In genomic region chr1:221794079-221794670, GRCh38 we compare ENCODE assay signal across 8 cellular contexts. TPM values are rescaled to one million over a fixed set of nuclear protein-coding genes. Genes with fewer than 3 reads are reported as not detected.
DNase-seq lines count a peak whose midpoint lies in the region; ATAC-seq and TF ChIP-seq lines count a peak whose summit lies in the region.

No MANE protein-coding gene starts in this region.

- no peak overlapping the region for H3K4me2 ChIP-seq in fibroblast of lung (ENCODE audit: extremely low read depth, insufficient read depth, low read length)

- peak; percentile 78 for DNase-seq in GM12865 (ENCODE audit: low read depth)
- DNase-seq in fibroblast of lung (ENCODE audit: low read depth in 2 of 2), result peak; percentile 36 to 60
- no peak for DNase-seq in NCI-H2081 treated with DMSO at 0.1 percent for 48 hours (lab: John Stamatoyannopoulos, UW)
- no peak for DNase-seq in T1000 (lab: John Stamatoyannopoulos, UW)
- DNase-seq in cerebellar cortex (ENCODE audit: low spot score), result no peak
- no peak for DNase-seq in posterior vena cava (ENCODE audit: low spot score)

- no peaks in the 10 kb centered on the region for H3K4me1 ChIP-seq in fibroblast of lung (ENCODE audit: control insufficient read depth, extremely low read depth, insufficient read depth, low read length)

- ATAC-seq in GM21381 (IDR thresholded peaks at IDR 0.05; ENCODE audit: unreplicated experiment) (peak; percentile 44), HG03521 (IDR thresholded peaks at IDR 0.05; ENCODE audit: unreplicated experiment) (peak; percentile 32)

- H4K20me1 ChIP-seq in fibroblast of lung (ENCODE audit: control insufficient read depth, extremely low read depth, insufficient read depth, low read length), result no peaks in the 10 kb centered on the region

- no peak overlapping the region for H3K27ac ChIP-seq in fibroblast of lung (ENCODE audit: insufficient read depth, low read length)

- H3K79me2 ChIP-seq in fibroblast of lung (ENCODE audit: control insufficient read depth, insufficient read depth, low read length), result no peaks in the 10 kb centered on the region

- intact Hi-C loops in posterior vena cava (cut with DNase I), result no loop called here

- no peaks in the 10 kb centered on the region for H3K27me3 ChIP-seq in fibroblast of lung (ENCODE audit: control insufficient read depth, insufficient read depth, low read length)

- H3K9me3 ChIP-seq in fibroblast of lung (ENCODE audit: control insufficient read depth, insufficient read depth, low read depth, low read length), result no peaks in the 10 kb centered on the region

- TF ChIP-seq CTCF in GM12865 (IDR thresholded peaks at IDR 0.05; ENCODE audit: insufficient read depth, low read depth, low read length, missing control alignments) (no peak), fibroblast of lung (conservative IDR thresholded peaks at IDR 0.05 in 1 of 2, IDR thresholded peaks at IDR 0.05 in 1 of 2; ENCODE audit: low read depth in 1 of 2, low read length in 2 of 2) (no peak)

- H3K4me3 ChIP-seq in GM12865 (ENCODE audit: low read depth, low read length), result peak overlapping the region; percentile 39; the same call in 1 of the 2 replicates
- H3K4me3 ChIP-seq in fibroblast of lung (replicated peaks in 1 of 4; ENCODE audit: control extremely low read depth in 1 of 4, insufficient read depth in 1 of 4, low read depth in 3 of 4, low read length in 4 of 4), result no peak overlapping the region

- H3K9ac ChIP-seq in fibroblast of lung (ENCODE audit: insufficient read depth, low read length), result no peak overlapping the region

- H2AFZ ChIP-seq in fibroblast of lung (ENCODE audit: low read length), result no peak overlapping the region

- no peaks in the 10 kb centered on the region for H3K36me3 ChIP-seq in fibroblast of lung (ENCODE audit: control insufficient read depth, insufficient read depth, low read length)

RNA-seq across cellular contexts. Expression of gene DUSP10, which starts 52.3 kb away (rescaled TPM):
- 22.6 and 71.7 TPM in 2 replicates for total RNA-seq in fibroblast of lung
- polyA plus RNA-seq in fibroblast of lung, result 19.4 and 28.7 TPM in 2 replicates
- polyA plus RNA-seq in fibroblast of lung (2012), result 9.8 and 12.5 TPM in 2 replicates
- polyA minus RNA-seq in fibroblast of lung (ENCODE audit: low replicate concordance), result 24.7 and 37.0 TPM in 2 replicates
- total RNA-seq in posterior vena cava, result 1 to 10 TPM; 4.7 to 8.0 TPM

Comparison
In these comparisons a context has a peak if more than half of its experiments do, and no peak if none do; other contexts are left out.
1. DNase-seq: peak in GM12865 (single experiment) and fibroblast of lung (2 of 2); none in NCI-H2081 treated with DMSO at 0.1 percent for 48 hours (single experiment), T1000 (single experiment), cerebellar cortex (single experiment) and posterior vena cava (single experiment).